In the genomic region with DNA sequence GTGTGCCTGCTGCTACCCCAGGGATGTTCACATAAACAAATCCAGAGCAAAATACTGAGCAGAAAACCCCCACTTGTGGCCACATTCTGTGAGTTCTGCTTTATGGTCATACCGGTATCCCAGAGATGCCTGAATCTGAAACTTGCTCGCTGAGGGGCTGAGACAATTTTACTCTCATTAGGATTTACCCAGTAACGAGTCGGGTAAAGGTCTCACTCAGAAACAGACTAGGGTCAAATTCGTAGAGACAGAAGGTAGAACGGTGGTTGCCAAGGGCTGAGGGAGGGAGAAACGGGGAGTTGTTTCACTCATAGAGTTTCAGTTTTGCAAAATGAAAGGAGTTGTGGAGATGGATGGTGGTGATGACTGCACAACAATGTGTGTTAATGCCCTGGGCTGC, we compare ENCODE assay signal across 13 cellular contexts. TPM values are rescaled to one million over a fixed set of nuclear protein-coding genes. Genes with fewer than 3 reads are reported as not detected.
DNase-seq lines count a peak whose midpoint lies in the region; ATAC-seq, FAIRE-seq and TF ChIP-seq lines count a peak whose summit lies in the region.
"Had no signal": no experiment of that assay in that cellular context is flagged by ENCODE, and none has a peak within 500 bp of the region (broad histone marks: within the 10 kb centered on the region; RNA-seq: fewer than 3 reads in every experiment).

No MANE protein-coding gene starts in this region.

- H3K9me3 Mint-ChIP-seq in CD4-positive, alpha-beta memory T cell = peaks cover 0 to 7% (median 3%) of the 10 kb centered on the region in 8 donors

- H3K4me2 ChIP-seq in OCI-LY1 (ENCODE audit: low read length) = peak overlapping the region; percentile 49

- H3K36me3 Mint-ChIP-seq in CD4-positive, alpha-beta memory T cell = peaks cover 5 to 8% of the 10 kb centered on the region in 2 donors

- ATAC-seq in HG02678 (IDR thresholded peaks at IDR 0.05; ENCODE audit: unreplicated experiment) (peak; percentile 70), left lobe of liver (no peak)

- H2AFZ ChIP-seq in OCI-LY1 (ENCODE audit: low read length) = no peak overlapping the region

- H3K9me3 ChIP-seq in CD4-positive, alpha-beta memory T cell (ENCODE audit: control insufficient read depth in 1 of 2, low read length in 2 of 2) = no peaks in the 10 kb centered on the region
- H3K9me3 ChIP-seq in OCI-LY1 (ENCODE audit: low read length) (no peaks in the 10 kb centered on the region), Peyer's patch (no peaks in the 10 kb centered on the region), kidney (ENCODE audit: control insufficient read depth in 1 of 2, low read length in 2 of 2) (no peaks in the 10 kb centered on the region)
- H3K9me3 ChIP-seq: colonic mucosa had no signal

- POLR2A ChIA-PET in CD4-positive, alpha-beta memory T cell (lab: Charles Lee; ENCODE audit: partially characterized antibody) = interaction anchor here (1.5 to 5.9 kb wide), 2 partner anchors 12 kb away, joined by 4 to 90 read pairs; no protein-coding TSS in a partner anchor

- TF ChIP-seq CTCF in OCI-LY1 (IDR thresholded peaks at IDR 0.05; ENCODE audit: low read length) (no peak), Peyer's patch (IDR thresholded peaks at IDR 0.05) (no peak), kidney (IDR thresholded peaks at IDR 0.05; ENCODE audit: borderline replicate concordance, extremely low read depth, insufficient read depth) (no peak)

- H3K27me3 Mint-ChIP-seq in CD4-positive, alpha-beta memory T cell = peaks cover 6 to 8% of the 10 kb centered on the region in 2 donors

- no peaks in the 10 kb centered on the region for H3F3A ChIP-seq in OCI-LY1 (ENCODE audit: insufficient read depth, low read length)

- H3K4me1 ChIP-seq in CD4-positive, alpha-beta memory T cell (ENCODE audit: insufficient read depth, low read length) = peaks cover 55% of the 10 kb centered on the region
- H3K4me1 ChIP-seq in OCI-LY1 (ENCODE audit: insufficient read depth, low read length, severe bottlenecking) (peaks cover 55% of the 10 kb centered on the region), Peyer's patch (no peaks in the 10 kb centered on the region), kidney (ENCODE audit: control insufficient read depth in 1 of 2, insufficient read depth in 1 of 2, low read depth in 1 of 2, low read length in 2 of 2) (peaks cover 0 to 6% of the 10 kb centered on the region in 2 donors)
- H3K4me1 ChIP-seq: colonic mucosa had no signal

- intact Hi-C loops in CD4-positive, alpha-beta memory T cell (cut with micrococcal nuclease) = loop anchor here (5.0 to 10.0 kb wide), 3 partner anchors 42 to 845 kb away; a partner anchor contains a TSS
- intact Hi-C loops in kidney (cut with DNase I) = no loop called here

- peaks cover 32 to 58% (median 52%) of the 10 kb centered on the region in 4 donors for H3K4me1 Mint-ChIP-seq in CD4-positive, alpha-beta memory T cell

- peak overlapping the region; percentile 70 to 89 (median 82) for H3K4me3 Mint-ChIP-seq in CD4-positive, alpha-beta memory T cell

- H3K27me3 ChIP-seq in CD4-positive, alpha-beta memory T cell (ENCODE audit: insufficient read depth, low read length) = no peaks in the 10 kb centered on the region
- H3K27me3 ChIP-seq in OCI-LY1 (ENCODE audit: insufficient read depth, low read length) (no peaks in the 10 kb centered on the region), Peyer's patch (no peaks in the 10 kb centered on the region)
- H3K27me3 ChIP-seq: colonic mucosa had no signal

- no peaks in the 10 kb centered on the region for H3K36me3 ChIP-seq in CD4-positive, alpha-beta memory T cell (ENCODE audit: insufficient read depth, low read length)
- H3K36me3 ChIP-seq in OCI-LY1 (ENCODE audit: insufficient read depth, low read length) = no peaks in the 10 kb centered on the region
- H3K36me3 ChIP-seq in Peyer's patch = no peaks in the 10 kb centered on the region
- no peaks in the 10 kb centered on the region for H3K36me3 ChIP-seq in kidney (ENCODE audit: control insufficient read depth in 1 of 2, insufficient read depth in 2 of 2, low read length in 2 of 2)
- H3K36me3 ChIP-seq: colonic mucosa had no signal

- no peaks in the 10 kb centered on the region for H4K20me1 ChIP-seq in OCI-LY1 (ENCODE audit: insufficient read depth, low read length)

- no peaks in the 10 kb centered on the region for H3K9me2 ChIP-seq in OCI-LY1 (ENCODE audit: low read depth, low read length)

- no peaks in the 10 kb centered on the region; the same call in 1 of the 2 replicates for H3K79me2 ChIP-seq in OCI-LY1 (ENCODE audit: insufficient read depth, low read length)

- peak overlapping the region; percentile 33 to 91 (median 79) for H3K27ac Mint-ChIP-seq in CD4-positive, alpha-beta memory T cell

- peak in 1 of 5 donors; percentile 24 for DNase-seq in CD4-positive, alpha-beta memory T cell
- no peak for DNase-seq in GM18507 (ENCODE audit: extremely low spot score, insufficient read length, low read depth)
- DNase-seq in left lobe of liver (ENCODE audit: low spot score) = no peak
- no peak for DNase-seq in Peyer's patch
- no peak for DNase-seq in NCI-H187 (lab: John Stamatoyannopoulos, UW)
- DNase-seq in kidney = no peak
- DNase-seq: colonic mucosa, NCI-H69, SW 1271 had no signal

- CTCF ChIA-PET in CD4-positive, alpha-beta memory T cell (lab: Charles Lee; ENCODE audit: partially characterized antibody) = interaction anchor here (1.9 to 5.2 kb wide), 2 partner anchors 11 to 28 kb away, joined by 7 to 53 read pairs; no protein-coding TSS in a partner anchor

- H3K4me3 ChIP-seq in CD4-positive, alpha-beta memory T cell (ENCODE audit: low read length in 2 of 2) = no peak overlapping the region
- H3K4me3 ChIP-seq in OCI-LY1 (ENCODE audit: low read depth, low read length, poor library complexity, severe bottlenecking) (peak overlapping the region; percentile 65), Peyer's patch (no peak overlapping the region), kidney (ENCODE audit: low read length in 2 of 2) (no peak overlapping the region)
- H3K4me3 ChIP-seq: colonic mucosa had no signal

- no peak for TF ChIP-seq POLR2A in Peyer's patch (IDR thresholded peaks at IDR 0.05)

- no peak overlapping the region for H3K27ac ChIP-seq in CD4-positive, alpha-beta memory T cell (ENCODE audit: low read depth, low read length)
- H3K27ac ChIP-seq in OCI-LY1 (ENCODE audit: low read depth, low read length, poor library complexity, severe bottlenecking) (peak overlapping the region; percentile 80), Peyer's patch (no peak overlapping the region), kidney (ENCODE audit: low read depth in 2 of 2, low read length in 2 of 2) (no peak overlapping the region)
- H3K27ac ChIP-seq: colonic mucosa had no signal

- peak overlapping the region; percentile 44 for H3K9ac ChIP-seq in OCI-LY1 (ENCODE audit: low read length)
- no peak overlapping the region for H3K9ac ChIP-seq in kidney (ENCODE audit: low read length in 2 of 2)

- peak; percentile 76 for FAIRE-seq in GM18507 (lab: Jason Lieb, UNC)
- no peak for FAIRE-seq in kidney (lab: Jason Lieb, UNC)

RNA-seq across cellular contexts. Expression of a gene that starts 45.4 kb away (rescaled TPM):
- total RNA-seq in CD4-positive, alpha-beta memory T cell = not detected
- polyA plus RNA-seq in CD4-positive, alpha-beta memory T cell = not detected
- total RNA-seq in left lobe of liver = not detected
- 1 to 10 TPM; 1.7 to 3.9 (median 2.9) TPM for total RNA-seq in Peyer's patch
- total RNA-seq in kidney = not detected
- not detected for polyA plus RNA-seq in kidney (ENCODE audit: insufficient read depth, low read depth, low replicate concordance)
- total RNA-seq: glomerular endothelial cell, liver had no signal
- polyA plus RNA-seq: liver had no signal
